Comparison of ENCODE assay signal across 15 cellular contexts in the genomic region with DNA sequence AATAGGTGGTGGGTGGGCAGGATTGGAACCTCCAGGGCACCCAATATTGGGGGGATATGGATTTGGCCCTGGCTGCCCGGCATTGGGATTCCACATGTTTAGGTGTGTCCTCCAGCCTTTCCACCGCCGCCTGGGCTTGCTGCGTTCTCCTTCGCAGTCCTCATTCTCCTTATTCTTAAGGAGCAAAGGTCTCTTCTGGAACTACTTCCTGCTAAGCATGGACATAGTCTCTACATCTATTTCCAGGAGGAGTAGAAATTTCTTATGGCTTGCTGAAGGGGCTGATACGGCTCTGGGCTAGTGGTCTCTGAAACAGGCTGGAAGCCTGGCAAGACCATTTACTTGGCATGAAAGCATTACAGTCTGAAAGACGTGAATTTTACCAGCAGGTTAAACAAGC. TPM values are rescaled to one million over a fixed set of nuclear protein-coding genes. Genes with fewer than 3 reads are reported as not detected.
DNase-seq lines count a peak whose midpoint lies in the region; ATAC-seq, FAIRE-seq and TF ChIP-seq lines count a peak whose summit lies in the region.
"Had no signal": no experiment of that assay in that cellular context is flagged by ENCODE, and none has a peak within 500 bp of the region (broad histone marks: within the 10 kb centered on the region; RNA-seq: fewer than 3 reads in every experiment).

No MANE protein-coding gene starts in this region.

- peaks cover 10 to 18% (median 15%) of the 10 kb centered on the region in 6 donors for H3K9me3 Mint-ChIP-seq in immature natural killer cell

- no peak for TF ChIP-seq EP300 in stomach (IDR thresholded peaks at IDR 0.05)

- H3K4me3 Mint-ChIP-seq in immature natural killer cell = peak overlapping the region; percentile 68 to 79 (median 70)

- H3K27ac Mint-ChIP-seq in immature natural killer cell = peak overlapping the region; percentile 86 to 97 (median 92)

- peaks cover 0 to 4% (median 4%) of the 10 kb centered on the region in 3 donors for H3K27me3 Mint-ChIP-seq in immature natural killer cell (ENCODE audit: low read depth in 3 of 3)

- H3K9me3 ChIP-seq in stomach = peaks cover 0 to 5% (median 2%) of the 10 kb centered on the region in 4 donors
- H3K9me3 ChIP-seq: suprapubic skin had no signal

- H3K27ac ChIP-seq in VCaP = peak overlapping the region; percentile 92
- peak overlapping the region; percentile 71 to 87 (median 82) for H3K27ac ChIP-seq in stomach
- H3K27ac ChIP-seq: foreskin keratinocyte, suprapubic skin had no signal

- H3K27me3 ChIP-seq in stomach = peaks cover 0 to 30% (median 0%) of the 10 kb centered on the region in 3 donors
- H3K27me3 ChIP-seq: foreskin keratinocyte, suprapubic skin had no signal

- H3K36me3 ChIP-seq in stomach = no peaks in the 10 kb centered on the region
- H3K36me3 ChIP-seq: suprapubic skin had no signal

- peak; percentile 52 for DNase-seq in activated CD8-positive, alpha-beta memory T cell treated with anti-CD3 and anti-CD28 coated beads for 24 hours
- no peak for DNase-seq in activated CD8-positive, alpha-beta memory T cell treated with anti-CD3 and anti-CD28 coated beads, Interleukin-2, amount 50 U/mL, for 4 hours
- DNase-seq in immature natural killer cell = no peak
- DNase-seq in stomach = peak; percentile 49
- no peak for DNase-seq in GM12892 (ENCODE audit: insufficient read length)
- DNase-seq in globus pallidus (ENCODE audit: low spot score) = no peak
- DNase-seq: NCI-H146, NCI-H526 had no signal

- peaks cover 7 to 21% (median 17%) of the 10 kb centered on the region in 3 donors for H3K36me3 Mint-ChIP-seq in immature natural killer cell

- no peak for FAIRE-seq in GM12892 (lab: Jason Lieb, UNC)
- FAIRE-seq: islet of Langerhans, K562 had no signal

- intact Hi-C loops in stomach (cut with DNase I; ENCODE audit: low total_unique reads) = no loop called here

- TF ChIP-seq POLR2A in stomach (IDR thresholded peaks at IDR 0.05) (no peak), GM12892 (IDR thresholded peaks at IDR 0.05; ENCODE audit: low read depth, low read length) (no peak)

- H3K4me3 ChIP-seq in stomach = no peak overlapping the region
- H3K4me3 ChIP-seq: K562, suprapubic skin had no signal

- ATAC-seq in HG03139 (IDR thresholded peaks at IDR 0.05; ENCODE audit: unreplicated experiment) = no peak
- ATAC-seq: foreskin keratinocyte, K562, Right ventricle myocardium inferior had no signal

- WGBS in stomach, 5 donors = 29 to 61% (median 53%) methylated on average over 7 of the region's 7 CpGs

- no peak for TF ChIP-seq CTCF in VCaP (conservative IDR thresholded peaks at IDR 0.05)
- TF ChIP-seq CTCF in stomach (IDR thresholded peaks at IDR 0.05) = no peak

- H3K4me1 ChIP-seq in stomach = peaks cover 22 to 53% (median 33%) of the 10 kb centered on the region in 4 donors
- H3K4me1 ChIP-seq: foreskin keratinocyte, suprapubic skin had no signal

- H3K4me1 Mint-ChIP-seq in immature natural killer cell = peaks cover 73 to 76% of the 10 kb centered on the region in 2 donors

RNA-seq across cellular contexts. Expression of a gene that starts 9.2 kb away (rescaled TPM):
- under 1 TPM in 2 of 3 donors, not detected in 1; 0.36 to 0.92 TPM for polyA plus RNA-seq in immature natural killer cell
- 1,000 to 10,000 TPM in 1 of 5 donors, 100 to 1,000 TPM in 3, 10 to 100 TPM in 1; 90.2 to 7,510 (median 472) TPM for total RNA-seq in stomach
- 10 to 100 TPM in 1 of 3 donors, 1 to 10 TPM in 2; 6.5 to 11.9 (median 8.4) TPM for polyA plus RNA-seq in stomach
- 0.89 TPM for polyA plus RNA-seq in GM12892 (2012; ENCODE audit: missing spikeins)

RNA-seq across cellular contexts. Expression of a gene that starts 27.4 kb away (rescaled TPM):
- 100 to 1,000 TPM; 113 to 133 (median 127) TPM for polyA plus RNA-seq in immature natural killer cell
- 10 to 100 TPM in 4 of 5 donors, 1 to 10 TPM in 1; 3.8 to 79.7 (median 69.4) TPM for total RNA-seq in stomach
- polyA plus RNA-seq in stomach = 10 to 100 TPM; 58.0 to 75.6 (median 62.3) TPM
- 64.7 TPM for polyA plus RNA-seq in GM12892 (2012; ENCODE audit: missing spikeins)

RNA-seq across cellular contexts. Expression of a gene that starts 53.3 kb away (rescaled TPM):
- polyA plus RNA-seq in immature natural killer cell (1 to 10 TPM in 2 of 3 donors, not detected in 1; 2.4 to 2.5 TPM), stomach (1 to 10 TPM in 1 of 3 donors, under 1 TPM in 2; 0.68 to 1.6 (median 0.76) TPM)
- 1 to 10 TPM in 4 of 5 donors, under 1 TPM in 1; 0.29 to 9.3 (median 3.3) TPM for total RNA-seq in stomach
- 3.4 TPM for polyA plus RNA-seq in GM12892 (2012; ENCODE audit: missing spikeins)

Comparison
In these comparisons a context has a peak if more than half of its experiments do, and no peak if none do; other contexts are left out.
1. DNase-seq: peak in activated CD8-positive, alpha-beta memory T cell treated with anti-CD3 and anti-CD28 coated beads for 24 hours (single experiment) and stomach (single experiment); none in activated CD8-positive, alpha-beta memory T cell treated with anti-CD3 and anti-CD28 coated beads, Interleukin-2, amount 50 U/mL, for 4 hours (single experiment), immature natural killer cell (0 of 3), GM12892 (single experiment) and globus pallidus (single experiment).